In genomic region chr19:48804496-48804895, GRCh38 we compare ENCODE assay signal across 24 cellular contexts. TPM values are rescaled to one million over a fixed set of nuclear protein-coding genes. Genes with fewer than 3 reads are reported as not detected.
"Had no signal": no experiment of that assay in that cellular context is flagged by ENCODE, and none has a peak within 500 bp of the region (broad histone marks: within the 10 kb centered on the region; RNA-seq: fewer than 3 reads in every experiment).

No MANE protein-coding gene starts in this region.

- H2AFZ ChIP-seq: parathyroid adenoma had no signal

- H3K27me3 ChIP-seq: cardiac muscle cell, stomach had no signal

- H3K79me2 ChIP-seq: parathyroid adenoma had no signal

- H3K36me3 Mint-ChIP-seq: activated naive CD8-positive, alpha-beta T cell had no signal

- DNase-seq: activated CD4-positive, alpha-beta T cell treated with anti-CD3 and anti-CD28 coated beads for 1 hour; activated CD4-positive, alpha-beta T cell treated with anti-CD3 and anti-CD28 coated beads, Interleukin-2, amount 50 U/mL, for 4 hours; activated T-cell treated with anti-CD3 and anti-CD28 coated beads for 4 hours; foreskin melanocyte; kidney; left ventricle myocardium inferior; naive thymus-derived CD8-positive, alpha-beta T cell; stimulated activated CD4-positive, alpha-beta T cell treated with anti-CD3 and anti-CD28 coated beads, Interleukin-4, amount 100 ng/mL, for 1 hour; stomach; WERI-Rb-1 had no signal

- H3K4me1 ChIP-seq: left ventricle myocardium inferior, parathyroid adenoma had no signal

- H3K4me3 Mint-ChIP-seq: activated naive CD8-positive, alpha-beta T cell; endodermal cell; memory B cell; naive thymus-derived CD8-positive, alpha-beta T cell; stimulated activated effector memory CD8-positive, alpha-beta T cell treated with anti-CD3 and anti-CD28 coated beads, Interleukin-12 subunit alpha, Interleukin-12 subunit beta, amount 100 ng/mL, for 72 hours had no signal

- H3K36me3 ChIP-seq: cardiac muscle cell, left ventricle myocardium inferior had no signal

- H3K27me3 Mint-ChIP-seq: activated naive CD8-positive, alpha-beta T cell; memory B cell; naive thymus-derived CD8-positive, alpha-beta T cell had no signal

- H3K27ac ChIP-seq: cardiac muscle cell, left ventricle myocardium inferior, parathyroid adenoma, stomach, thoracic aorta, WERI-Rb-1 had no signal

- H3K9me3 Mint-ChIP-seq: endodermal cell; memory B cell; naive thymus-derived CD8-positive, alpha-beta T cell; stimulated activated effector memory CD8-positive, alpha-beta T cell treated with anti-CD3 and anti-CD28 coated beads, Interleukin-12 subunit alpha, Interleukin-12 subunit beta, amount 100 ng/mL, for 72 hours had no signal

- H3K27ac Mint-ChIP-seq: activated naive CD8-positive, alpha-beta T cell; endodermal cell; memory B cell; stimulated activated effector memory CD8-positive, alpha-beta T cell treated with anti-CD3 and anti-CD28 coated beads, Interleukin-12 subunit alpha, Interleukin-12 subunit beta, amount 100 ng/mL, for 72 hours had no signal

- H3K4me2 ChIP-seq: smooth muscle cell had no signal

- H3K4me3 ChIP-seq: cardiac muscle cell, left ventricle myocardium inferior, smooth muscle cell, stomach, thoracic aorta had no signal

- ATAC-seq: naive thymus-derived CD8-positive, alpha-beta T cell; sciatic nerve; stimulated activated effector memory CD8-positive, alpha-beta T cell treated with anti-CD3 and anti-CD28 coated beads, Interleukin-12 subunit alpha, Interleukin-12 subunit beta, amount 100 ng/mL, for 72 hours had no signal

- FAIRE-seq: colon, kidney had no signal

- H3K9me3 ChIP-seq: left ventricle myocardium inferior, stomach, thoracic aorta had no signal

- H3K9ac ChIP-seq: parathyroid adenoma had no signal

RNA-seq across cellular contexts. Expression of gene FGF21, which starts 49.2 kb away (rescaled TPM):
- total RNA-seq: cardiac muscle cell; endodermal cell; epithelial cell of proximal tubule; fibroblast of lung; kidney; left ventricle myocardium inferior; naive thymus-derived CD8-positive, alpha-beta T cell; sciatic nerve; smooth muscle cell; stomach; T-helper 2 cell treated with Interferon-gamma antibody and Interleukin-4, amounts not matched to agents 100 ng/mL and 5 ng/mL, for 36 hours; thoracic aorta; urinary bladder had no signal
- polyA plus RNA-seq: cardiac muscle cell; fibroblast of lung; naive thymus-derived CD8-positive, alpha-beta T cell; smooth muscle cell; stomach; urinary bladder had no signal

RNA-seq across cellular contexts. Expression of gene FUT1, which starts 52.1 kb away (rescaled TPM):
- total RNA-seq: naive thymus-derived CD8-positive, alpha-beta T cell had no signal
- polyA plus RNA-seq: cardiac muscle cell; naive thymus-derived CD8-positive, alpha-beta T cell had no signal

RNA-seq across cellular contexts. Expression of gene IZUMO1, which starts 57.8 kb away (rescaled TPM):
- total RNA-seq: cardiac muscle cell; epithelial cell of proximal tubule; fibroblast of lung; naive thymus-derived CD8-positive, alpha-beta T cell; T-helper 2 cell treated with Interferon-gamma antibody and Interleukin-4, amounts not matched to agents 100 ng/mL and 5 ng/mL, for 36 hours; thoracic aorta; urinary bladder had no signal
- polyA plus RNA-seq: cardiac muscle cell; fibroblast of lung; naive thymus-derived CD8-positive, alpha-beta T cell; smooth muscle cell; urinary bladder had no signal
